In genomic region chr16:80985611-80986010, GRCh38 we compare ENCODE assay signal across 17 cellular contexts.
"Had no signal": no experiment of that assay in that cellular context is flagged by ENCODE, and none has a peak within 500 bp of the region (broad histone marks: within the 10 kb centered on the region; RNA-seq: fewer than 3 reads in every experiment).

No MANE protein-coding gene starts in this region.

- H3K4me3 Mint-ChIP-seq: activated CD4-positive, alpha-beta T cell treated with anti-CD3 and anti-CD28 coated beads, Interleukin-2, amount 10 ng/mL, durations not matched to agents 7 days and 5 days; memory B cell; natural killer cell treated with Interleukin-12 subunit alpha and Interleukin-12 subunit beta and Interleukin-15 and Interleukin-18, amount 100 ng/mL, for 72 hours had no signal

- H3K9me3 Mint-ChIP-seq: activated CD4-positive, alpha-beta T cell treated with anti-CD3 and anti-CD28 coated beads, Interleukin-2, amount 10 ng/mL, durations not matched to agents 7 days and 5 days; memory B cell; natural killer cell treated with Interleukin-12 subunit alpha and Interleukin-12 subunit beta and Interleukin-15 and Interleukin-18, amount 100 ng/mL, for 72 hours had no signal

- DNase-seq: activated CD4-positive, alpha-beta T cell treated with anti-CD3 and anti-CD28 coated beads, Interleukin-2, amount 10 ng/mL, durations not matched to agents 7 days and 5 days; activated CD4-positive, CD25-positive, alpha-beta regulatory T cell; activated CD8-positive, alpha-beta memory T cell treated with anti-CD3 and anti-CD28 coated beads for 24 hours; activated naive CD4-positive, alpha-beta T cell treated with Interleukin-2 at 50 U/mL for 16 hours; dorsolateral prefrontal cortex; hippocampal formation; left ventricle myocardium inferior; occipital lobe; right lobe of liver; stimulated activated CD4-positive, alpha-beta T cell treated with anti-CD3 and anti-CD28 coated beads, Interleukin-4, amount 100 ng/mL, for 4 hours; stimulated activated CD8-positive, alpha-beta memory T cell treated with anti-CD3 and anti-CD28 coated beads, Interleukin-4, amount 100 ng/mL, for 48 hours; T-helper 2 cell had no signal

- H3K27ac Mint-ChIP-seq: activated CD4-positive, alpha-beta T cell treated with anti-CD3 and anti-CD28 coated beads, Interleukin-2, amount 10 ng/mL, durations not matched to agents 7 days and 5 days; memory B cell; natural killer cell treated with Interleukin-12 subunit alpha and Interleukin-12 subunit beta and Interleukin-15 and Interleukin-18, amount 100 ng/mL, for 72 hours had no signal

- H3K36me3 Mint-ChIP-seq: natural killer cell treated with Interleukin-12 subunit alpha and Interleukin-12 subunit beta and Interleukin-15 and Interleukin-18, amount 100 ng/mL, for 72 hours had no signal

- H3K9me3 ChIP-seq: left ventricle myocardium inferior, prostate gland, right lobe of liver, thoracic aorta had no signal

- H3K27me3 Mint-ChIP-seq: activated CD4-positive, alpha-beta T cell treated with anti-CD3 and anti-CD28 coated beads, Interleukin-2, amount 10 ng/mL, durations not matched to agents 7 days and 5 days; memory B cell; natural killer cell treated with Interleukin-12 subunit alpha and Interleukin-12 subunit beta and Interleukin-15 and Interleukin-18, amount 100 ng/mL, for 72 hours had no signal

- H3K4me2 ChIP-seq: smooth muscle cell had no signal

- H3K36me3 ChIP-seq: left ventricle myocardium inferior, prostate gland, right lobe of liver, thoracic aorta had no signal

- H3K27me3 ChIP-seq: dorsolateral prefrontal cortex, right lobe of liver had no signal

- H3K27ac ChIP-seq: dorsolateral prefrontal cortex, left ventricle myocardium inferior, prostate gland, thoracic aorta had no signal

- H3K4me3 ChIP-seq: dorsolateral prefrontal cortex, left ventricle myocardium inferior, prostate gland, right lobe of liver, smooth muscle cell, thoracic aorta had no signal
